In genomic region chr1:211440388-211440787, GRCh38 we compare ENCODE assay signal across 13 cellular contexts. TPM values are rescaled to one million over a fixed set of nuclear protein-coding genes. Genes with fewer than 3 reads are reported as not detected.
DNase-seq lines count a peak whose midpoint lies in the region; TF ChIP-seq lines count a peak whose summit lies in the region.
"Not testable (repeated sequence)": the region's sequence is repeated elsewhere in the genome, so short reads cannot be mapped to it uniquely, and the experiment has no call there.
"Had no signal": no experiment of that assay in that cellular context is flagged by ENCODE, and none has a peak within 500 bp of the region (broad histone marks: within the 10 kb centered on the region; RNA-seq: fewer than 3 reads in every experiment).

No MANE protein-coding gene starts in this region.

- TF ChIP-seq EP300 in Ishikawa (IDR thresholded peaks at IDR 0.05; ENCODE audit: borderline replicate concordance), result not testable (repeated sequence)

- TF ChIP-seq RAD21 in Ishikawa (IDR thresholded peaks at IDR 0.05; ENCODE audit: low read depth), result not testable (repeated sequence)

- peak; percentile 7 for DNase-seq in renal cortical epithelial cell (ENCODE audit: low read depth)

TF ChIP-seq in Ishikawa, 13 proteins besides CTCF, POLR2A, EP300 and RAD21:
- peak; percentile 71 for TF ChIP-seq CEBPB (IDR thresholded peaks at IDR 0.05)

RNA-seq across cellular contexts. Expression of gene RD3, which starts 51.6 kb away (rescaled TPM):
- not detected in 2 replicates for total RNA-seq in renal cortical epithelial cell
- total RNA-seq: A172; A673; B cell; Caco-2; Calu3; CD4-positive, alpha-beta memory T cell; CD4-positive, alpha-beta T cell; CD4-positive, CD25-positive, alpha-beta regulatory T cell; CD8-positive, alpha-beta memory T cell; CD8-positive, alpha-beta T cell; Daoy had no signal
